34 cellular contexts compared by ENCODE assay signal in the genomic region with DNA sequence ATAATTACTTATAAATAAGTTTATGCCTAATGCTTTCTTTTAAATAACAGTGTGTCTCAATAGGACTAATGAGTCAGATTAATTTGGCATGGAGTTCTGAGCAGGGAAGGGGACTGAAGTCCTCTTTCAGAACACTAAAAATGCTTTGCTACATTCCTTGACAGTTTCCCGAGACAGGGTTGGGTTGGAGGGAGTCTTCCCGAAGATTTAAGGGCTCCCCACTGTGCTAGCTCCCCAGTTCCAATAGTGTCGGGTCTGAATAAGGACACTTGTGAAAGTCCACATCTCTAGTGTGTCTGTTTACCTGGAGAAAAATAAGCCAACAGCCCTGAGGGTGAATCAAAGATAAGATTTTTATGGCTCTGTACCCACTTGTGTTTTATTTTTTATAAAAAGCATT.
"Had no signal": no experiment of that assay in that cellular context is flagged by ENCODE, and none has a peak within 500 bp of the region (broad histone marks: within the 10 kb centered on the region; RNA-seq: fewer than 3 reads in every experiment).

No MANE protein-coding gene starts in this region.

- H3K9me3 ChIP-seq: adrenal gland, body of pancreas, colonic mucosa, esophagus squamous epithelium had no signal

- H3K27ac ChIP-seq: adrenal gland, body of pancreas, cardiac muscle cell, colonic mucosa, epithelial cell of prostate, esophagus squamous epithelium had no signal

- FAIRE-seq: endometrium, endothelial cell of umbilical vein, frontal cortex had no signal

- H3K4me3 ChIP-seq: adrenal gland, body of pancreas, cardiac muscle cell, colonic mucosa, esophagus squamous epithelium had no signal

- H3K4me3 Mint-ChIP-seq: activated CD8-positive, alpha-beta T cell treated with anti-CD3 and anti-CD28 coated beads for 36 hours; activated naive CD4-positive, alpha-beta T cell treated with anti-CD3 and anti-CD28 coated beads for 36 hours; activated naive CD4-positive, alpha-beta T cell treated with anti-CD3 and anti-CD28 coated beads, Interleukin-2, amount 50 U/mL, for 24 hours; activated naive CD8-positive, alpha-beta T cell treated with anti-CD3 and anti-CD28 coated beads for 36 hours; activated naive CD8-positive, alpha-beta T cell treated with anti-CD3 and anti-CD28 coated beads, Interleukin-2, amount 50 U/mL, for 24 hours; activated T-helper 1 cell treated with anti-CD3 and anti-CD28 coated beads, Interleukin-12 subunit alpha, Interleukin-12 subunit beta, Interleukin-2, Interleukin-4 antibody, amounts not matched to agents 30 ng/mL and 10 ng/mL and 1 ng/mL, durations not matched to agents 14 hours and 24 hours and 36 hours; T-helper 17 cell; T-helper 2 cell treated with Interferon-gamma antibody and Interleukin-4, amounts not matched to agents 5 μg/mL and 100 μg/mL, for 36 hours had no signal

- H3K4me1 ChIP-seq: adrenal gland, body of pancreas, colonic mucosa had no signal

- H3K9me3 Mint-ChIP-seq: activated naive CD4-positive, alpha-beta T cell treated with anti-CD3 and anti-CD28 coated beads for 36 hours; activated naive CD4-positive, alpha-beta T cell treated with anti-CD3 and anti-CD28 coated beads, Interleukin-2, amount 50 U/mL, for 24 hours had no signal

- H3K36me3 ChIP-seq: adrenal gland, cardiac muscle cell, colonic mucosa, esophagus squamous epithelium had no signal

- H3K36me3 Mint-ChIP-seq: activated naive CD4-positive, alpha-beta T cell treated with anti-CD3 and anti-CD28 coated beads, Interleukin-2, amount 50 U/mL, for 24 hours; activated naive CD8-positive, alpha-beta T cell treated with anti-CD3 and anti-CD28 coated beads for 36 hours had no signal

- H3K27me3 ChIP-seq: body of pancreas, colonic mucosa had no signal

- DNase-seq: activated CD4-positive, alpha-beta T cell treated with anti-CD3 and anti-CD28 coated beads for 1 hour; activated CD4-positive, alpha-beta T cell treated with anti-CD3 and anti-CD28 coated beads for 48 hours; activated CD4-positive, alpha-beta T cell treated with anti-CD3 and anti-CD28 coated beads, Interleukin-2, amount 50 U/mL, for 1 hour; activated CD4-positive, alpha-beta T cell treated with anti-CD3 and anti-CD28 coated beads, Interleukin-2, amount 50 U/mL, for 48 hours; activated CD8-positive, alpha-beta memory T cell treated with anti-CD3 and anti-CD28 coated beads for 24 hours; activated CD8-positive, alpha-beta T cell treated with anti-CD3 and anti-CD28 coated beads for 36 hours; activated effector memory CD4-positive, alpha-beta T cell treated with anti-CD3 and anti-CD28 coated beads, Interleukin-2, amount 50 U/mL, for 16 hours; activated naive CD4-positive, alpha-beta T cell treated with anti-CD3 and anti-CD28 coated beads for 36 hours; activated naive CD8-positive, alpha-beta T cell treated with anti-CD3 and anti-CD28 coated beads for 36 hours; activated naive CD8-positive, alpha-beta T cell treated with anti-CD3 and anti-CD28 coated beads, Interleukin-2, amount 50 U/mL, for 24 hours; activated T-cell treated with anti-CD3 and anti-CD28 coated beads, Interleukin-2, amount 50 U/mL, for 48 hours; adrenal gland; amygdala; aorta; body of pancreas; central memory CD4-positive, alpha-beta T cell; cerebellar nuclear complex; colonic mucosa; effector CD8-positive, alpha-beta T cell; esophagus squamous epithelium; foreskin fibroblast; head of caudate nucleus; T-helper 1 cell; T-helper 17 cell; T1000 had no signal

- H3K27ac Mint-ChIP-seq: activated CD8-positive, alpha-beta T cell treated with anti-CD3 and anti-CD28 coated beads for 36 hours; activated naive CD4-positive, alpha-beta T cell treated with anti-CD3 and anti-CD28 coated beads for 36 hours; activated naive CD8-positive, alpha-beta T cell treated with anti-CD3 and anti-CD28 coated beads for 36 hours; activated naive CD8-positive, alpha-beta T cell treated with anti-CD3 and anti-CD28 coated beads, Interleukin-2, amount 50 U/mL, for 24 hours; activated T-helper 1 cell treated with anti-CD3 and anti-CD28 coated beads, Interleukin-12 subunit alpha, Interleukin-12 subunit beta, Interleukin-2, Interleukin-4 antibody, amounts not matched to agents 30 ng/mL and 10 ng/mL and 1 ng/mL, durations not matched to agents 14 hours and 24 hours and 36 hours; activated T-helper 2 cell treated with anti-CD3 and anti-CD28 coated beads, Interferon-gamma antibody, Interleukin-2, Interleukin-4, amounts not matched to agents 10 μg/mL and 5 μg/mL and 100 μg/mL, durations not matched to agents 14 hours and 24 hours and 36 hours; T-helper 17 cell; T-helper 2 cell treated with Interferon-gamma antibody and Interleukin-4, amounts not matched to agents 5 μg/mL and 100 μg/mL, for 36 hours had no signal

- ATAC-seq: activated CD8-positive, alpha-beta T cell treated with anti-CD3 and anti-CD28 coated beads for 36 hours; activated naive CD8-positive, alpha-beta T cell treated with anti-CD3 and anti-CD28 coated beads, Interleukin-2, amount 50 U/mL, for 24 hours; body of pancreas; T-helper 17 cell had no signal
